ENCODE assay signal across 26 cellular contexts in genomic region chr11:73397468-73398131, GRCh38. TPM values are rescaled to one million over a fixed set of nuclear protein-coding genes. Genes with fewer than 3 reads are reported as not detected.
DNase-seq lines count a peak whose midpoint lies in the region; ATAC-seq lines count a peak whose summit lies in the region.
"Had no signal": no experiment of that assay in that cellular context is flagged by ENCODE, and none has a peak within 500 bp of the region (broad histone marks: within the 10 kb centered on the region; RNA-seq: fewer than 3 reads in every experiment).

No MANE protein-coding gene starts in this region.

- no peak overlapping the region for H2BK5ac ChIP-seq in mesenchymal stem cell (ENCODE audit: low read depth, low read length, poor library complexity, severe bottlenecking)

- no peaks in the 10 kb centered on the region for H3K9me3 ChIP-seq in mesenchymal stem cell (ENCODE audit: control insufficient read depth, low read length)
- H3K9me3 ChIP-seq: colonic mucosa, HAP-1, psoas muscle, SJCRH30 had no signal

- peak overlapping the region; percentile 38 for H3K27ac Mint-ChIP-seq in activated T-cell treated with anti-CD3 and anti-CD28 coated beads, Interleukin-2, amount 50 U/mL, for 72 hours
- peak overlapping the region; percentile 43 for H3K27ac Mint-ChIP-seq in activated CD8-positive, alpha-beta T cell treated with anti-CD3 and anti-CD28 coated beads, Interleukin-2, amount 10 ng/mL, durations not matched to agents 7 days and 5 days
- H3K27ac Mint-ChIP-seq in stimulated activated memory B cell treated with anti-CD40 and anti-IgM and Interleukin-4, amounts not matched to agents 10 μg/mL and 1 μg/mL and 100 μg/mL, for 72 hours, result peak overlapping the region; percentile 48
- H3K27ac Mint-ChIP-seq: activated CD8-positive, alpha-beta memory T cell treated with anti-CD3 and anti-CD28 coated beads, Interleukin-2, amount 10 ng/mL, durations not matched to agents 7 days and 5 days; T-helper 1 cell treated with Interleukin-12 subunit alpha and Interleukin-12 subunit beta and Interleukin-4 antibody, amounts not matched to agents 30 μg/mL and 1 μg/mL, for 36 hours had no signal

- no peaks in the 10 kb centered on the region for H3K9me3 Mint-ChIP-seq in activated T-cell treated with anti-CD3 and anti-CD28 coated beads, Interleukin-2, amount 50 U/mL, for 72 hours
- H3K9me3 Mint-ChIP-seq in activated CD8-positive, alpha-beta T cell treated with anti-CD3 and anti-CD28 coated beads, Interleukin-2, amount 10 ng/mL, durations not matched to agents 7 days and 5 days (ENCODE audit: insufficient read depth), result no peaks in the 10 kb centered on the region
- no peaks in the 10 kb centered on the region for H3K9me3 Mint-ChIP-seq in stimulated activated memory B cell treated with anti-CD40 and anti-IgM and Interleukin-4, amounts not matched to agents 10 μg/mL and 1 μg/mL and 100 μg/mL, for 72 hours
- H3K9me3 Mint-ChIP-seq: brain; T-helper 1 cell treated with Interleukin-12 subunit alpha and Interleukin-12 subunit beta and Interleukin-4 antibody, amounts not matched to agents 30 μg/mL and 1 μg/mL, for 36 hours had no signal

- H2AK5ac ChIP-seq in mesenchymal stem cell (ENCODE audit: low read length, severe bottlenecking), result no peak overlapping the region

- DNase-seq in activated T-cell treated with anti-CD3 and anti-CD28 coated beads, Interleukin-2, amount 50 U/mL, for 72 hours, result no peak
- DNase-seq in activated T-cell treated with anti-CD3 and anti-CD28 coated beads for 4 hours (no peak), mesenchymal stem cell (no peak), occipital lobe (lab: John Stamatoyannopoulos, UW) (no peak)
- no peak for DNase-seq in activated CD8-positive, alpha-beta T cell treated with anti-CD3 and anti-CD28 coated beads, Interleukin-2, amount 10 ng/mL, durations not matched to agents 7 days and 5 days
- DNase-seq: activated CD8-positive, alpha-beta memory T cell treated with anti-CD3 and anti-CD28 coated beads, Interleukin-2, amount 10 ng/mL, durations not matched to agents 7 days and 5 days; colonic mucosa; GF-D8; KG1; mammary epithelial cell; NCI-H187 treated with DMSO at 0.1 percent for 48 hours; NCI-H345; PC-9; psoas muscle; SJCRH30; small intestine; stimulated activated CD4-positive, alpha-beta T cell treated with anti-CD3 and anti-CD28 coated beads, Interleukin-4, amount 100 ng/mL, for 1 hour had no signal

- H3K4me2 ChIP-seq in mesenchymal stem cell (ENCODE audit: low read length, poor library complexity, severe bottlenecking), result no peak overlapping the region
- H3K4me2 ChIP-seq: hepatocyte, PC-9 had no signal

- H3K23ac ChIP-seq in mesenchymal stem cell (ENCODE audit: low read length in 2 of 2), result no peak overlapping the region

- POLR2A ChIA-PET in activated CD8-positive, alpha-beta T cell treated with anti-CD3 and anti-CD28 coated beads, Interleukin-2, amount 10 ng/mL, durations not matched to agents 7 days and 5 days (lab: Charles Lee), result no interaction called here

- no peak overlapping the region for H3K4ac ChIP-seq in mesenchymal stem cell (ENCODE audit: low read depth in 1 of 2, low read length in 2 of 2)

- H3K36me3 Mint-ChIP-seq in activated T-cell treated with anti-CD3 and anti-CD28 coated beads, Interleukin-2, amount 50 U/mL, for 72 hours (ENCODE audit: insufficient read depth in 2 of 2), result peaks cover 0 to 5% of the 10 kb centered on the region in 2 donors
- H3K36me3 Mint-ChIP-seq in activated CD8-positive, alpha-beta T cell treated with anti-CD3 and anti-CD28 coated beads, Interleukin-2, amount 10 ng/mL, durations not matched to agents 7 days and 5 days (ENCODE audit: low read depth), result peaks cover 30% of the 10 kb centered on the region
- H3K36me3 Mint-ChIP-seq in stimulated activated memory B cell treated with anti-CD40 and anti-IgM and Interleukin-4, amounts not matched to agents 10 μg/mL and 1 μg/mL and 100 μg/mL, for 72 hours, result peaks cover 55% of the 10 kb centered on the region
- H3K36me3 Mint-ChIP-seq: activated naive CD8-positive, alpha-beta T cell; brain had no signal

- H2BK15ac ChIP-seq in mesenchymal stem cell (ENCODE audit: low read depth, poor library complexity, severe bottlenecking), result no peak overlapping the region

- peaks cover 14% of the 10 kb centered on the region for H3K4me1 ChIP-seq in mesenchymal stem cell (ENCODE audit: control insufficient read depth, insufficient read depth, low read depth, low read length)
- H3K4me1 ChIP-seq: colonic mucosa, HAP-1 had no signal

- H4K8ac ChIP-seq in mesenchymal stem cell (ENCODE audit: low read length), result no peak overlapping the region

- peaks cover 5% of the 10 kb centered on the region for H3K79me1 ChIP-seq in mesenchymal stem cell (replicated peaks; ENCODE audit: low read length, poor library complexity, severe bottlenecking)

- no peaks in the 10 kb centered on the region for H3K27me3 ChIP-seq in mesenchymal stem cell (ENCODE audit: control insufficient read depth in 1 of 2, insufficient read depth in 1 of 2, low read length in 2 of 2)
- H3K27me3 ChIP-seq: colonic mucosa, hepatocyte, SJCRH30 had no signal

- no peak overlapping the region for H3K27ac ChIP-seq in mesenchymal stem cell (ENCODE audit: low read length, poor library complexity, severe bottlenecking)
- H3K27ac ChIP-seq: C4-2B, colonic mucosa, hepatocyte, PC-9, psoas muscle, SJCRH30 had no signal

- CTCF ChIA-PET in activated CD8-positive, alpha-beta T cell treated with anti-CD3 and anti-CD28 coated beads, Interleukin-2, amount 10 ng/mL, durations not matched to agents 7 days and 5 days (lab: Charles Lee), result interaction anchor here (0.7 to 6.8 kb wide), 2 partner anchors 24 to 47 kb away, joined by 3 to 58 read pairs; no protein-coding TSS in a partner anchor

- H3K36me3 ChIP-seq in mesenchymal stem cell (ENCODE audit: control insufficient read depth in 1 of 2, insufficient read depth in 2 of 2, low read depth in 1 of 2, low read length in 2 of 2), result peaks cover 0 to 44% of the 10 kb centered on the region in 2 experiments
- H3K36me3 ChIP-seq: colonic mucosa had no signal

- H3K9ac ChIP-seq in mesenchymal stem cell (ENCODE audit: low read length), result no peak overlapping the region

- H3K27me3 Mint-ChIP-seq in activated T-cell treated with anti-CD3 and anti-CD28 coated beads, Interleukin-2, amount 50 U/mL, for 72 hours (ENCODE audit: low read depth), result no peaks in the 10 kb centered on the region
- H3K27me3 Mint-ChIP-seq in activated CD8-positive, alpha-beta T cell treated with anti-CD3 and anti-CD28 coated beads, Interleukin-2, amount 10 ng/mL, durations not matched to agents 7 days and 5 days (ENCODE audit: low read depth), result no peaks in the 10 kb centered on the region
- no peaks in the 10 kb centered on the region for H3K27me3 Mint-ChIP-seq in stimulated activated memory B cell treated with anti-CD40 and anti-IgM and Interleukin-4, amounts not matched to agents 10 μg/mL and 1 μg/mL and 100 μg/mL, for 72 hours
- H3K27me3 Mint-ChIP-seq: activated CD8-positive, alpha-beta memory T cell treated with anti-CD3 and anti-CD28 coated beads, Interleukin-2, amount 10 ng/mL, durations not matched to agents 7 days and 5 days; activated naive CD8-positive, alpha-beta T cell; brain had no signal

- no peak for ATAC-seq in activated T-cell treated with anti-CD3 and anti-CD28 coated beads, Interleukin-2, amount 50 U/mL, for 72 hours (replicated peaks in 1 of 2)
- no peak for ATAC-seq in activated CD8-positive, alpha-beta T cell treated with anti-CD3 and anti-CD28 coated beads, Interleukin-2, amount 10 ng/mL, durations not matched to agents 7 days and 5 days
- ATAC-seq in stimulated activated memory B cell treated with anti-CD40 and anti-IgM and Interleukin-4, amounts not matched to agents 10 μg/mL and 1 μg/mL and 100 μg/mL, for 72 hours, result no peak
- ATAC-seq in GM18520 (IDR thresholded peaks at IDR 0.05; ENCODE audit: unreplicated experiment), result no peak
- no peak for ATAC-seq in HG02642 (IDR thresholded peaks at IDR 0.05; ENCODE audit: poor library complexity, unreplicated experiment)
- ATAC-seq: activated CD8-positive, alpha-beta memory T cell treated with anti-CD3 and anti-CD28 coated beads, Interleukin-2, amount 10 ng/mL, durations not matched to agents 7 days and 5 days had no signal

- no peaks in the 10 kb centered on the region for H3K4me1 Mint-ChIP-seq in activated T-cell treated with anti-CD3 and anti-CD28 coated beads, Interleukin-2, amount 50 U/mL, for 72 hours (ENCODE audit: low read depth)
- H3K4me1 Mint-ChIP-seq in activated CD8-positive, alpha-beta T cell treated with anti-CD3 and anti-CD28 coated beads, Interleukin-2, amount 10 ng/mL, durations not matched to agents 7 days and 5 days (ENCODE audit: low read depth), result peaks cover 10% of the 10 kb centered on the region
- H3K4me1 Mint-ChIP-seq in stimulated activated memory B cell treated with anti-CD40 and anti-IgM and Interleukin-4, amounts not matched to agents 10 μg/mL and 1 μg/mL and 100 μg/mL, for 72 hours, result peaks cover 27% of the 10 kb centered on the region

- no peak overlapping the region for H2BK120ac ChIP-seq in mesenchymal stem cell (ENCODE audit: low read depth, low read length)

- peak overlapping the region; percentile 1 for H4K91ac ChIP-seq in mesenchymal stem cell (ENCODE audit: low read length)

- H2AFZ ChIP-seq in mesenchymal stem cell (ENCODE audit: low read depth, low read length), result no peak overlapping the region
- H2AFZ ChIP-seq: hepatocyte, PC-9 had no signal

- no peak overlapping the region for H3K18ac ChIP-seq in mesenchymal stem cell (ENCODE audit: low read depth in 1 of 2, low read length in 2 of 2)

- 96% methylated on average over 8 of the region's 8 CpGs for WGBS in mesenchymal stem cell

- no peak overlapping the region for H3K14ac ChIP-seq in mesenchymal stem cell (ENCODE audit: low read length in 2 of 2)

- H2BK12ac ChIP-seq in mesenchymal stem cell (ENCODE audit: low read length in 2 of 2), result no peak overlapping the region

- no peak overlapping the region for H3K4me3 Mint-ChIP-seq in activated T-cell treated with anti-CD3 and anti-CD28 coated beads, Interleukin-2, amount 50 U/mL, for 72 hours
- H3K4me3 Mint-ChIP-seq in activated CD8-positive, alpha-beta T cell treated with anti-CD3 and anti-CD28 coated beads, Interleukin-2, amount 10 ng/mL, durations not matched to agents 7 days and 5 days, result no peak overlapping the region
- peak overlapping the region; percentile 19 for H3K4me3 Mint-ChIP-seq in stimulated activated memory B cell treated with anti-CD40 and anti-IgM and Interleukin-4, amounts not matched to agents 10 μg/mL and 1 μg/mL and 100 μg/mL, for 72 hours
- H3K4me3 Mint-ChIP-seq: activated CD8-positive, alpha-beta memory T cell treated with anti-CD3 and anti-CD28 coated beads, Interleukin-2, amount 10 ng/mL, durations not matched to agents 7 days and 5 days; activated naive CD8-positive, alpha-beta T cell; brain; T-helper 1 cell treated with Interleukin-12 subunit alpha and Interleukin-12 subunit beta and Interleukin-4 antibody, amounts not matched to agents 30 μg/mL and 1 μg/mL, for 36 hours had no signal

- no peak overlapping the region for H3K4me3 ChIP-seq in mesenchymal stem cell (ENCODE audit: insufficient read depth in 1 of 2, low read depth in 1 of 2, low read length in 2 of 2)
- H3K4me3 ChIP-seq: colonic mucosa, HAP-1, hepatocyte, PC-9, psoas muscle, SJCRH30 had no signal

RNA-seq across cellular contexts. Expression of gene RELT, which starts 21.4 kb away (rescaled TPM):
- 10 to 100 TPM; 17.3 to 19.6 TPM for total RNA-seq in activated T-cell treated with anti-CD3 and anti-CD28 coated beads, Interleukin-2, amount 50 U/mL, for 72 hours
- total RNA-seq in activated CD8-positive, alpha-beta T cell treated with anti-CD3 and anti-CD28 coated beads, Interleukin-2, amount 10 ng/mL, durations not matched to agents 7 days and 5 days, result 10 to 100 TPM; 28.6 to 33.2 TPM
- polyA plus RNA-seq in mesenchymal stem cell (2013, experiment 1 of 2), result 2.6 TPM
- polyA plus RNA-seq in mesenchymal stem cell (2013, experiment 2 of 2), result 3.0 TPM
- total RNA-seq in occipital lobe, result 1.6 TPM
